Comparison of ENCODE assay signal across 21 cellular contexts in the genomic region with DNA sequence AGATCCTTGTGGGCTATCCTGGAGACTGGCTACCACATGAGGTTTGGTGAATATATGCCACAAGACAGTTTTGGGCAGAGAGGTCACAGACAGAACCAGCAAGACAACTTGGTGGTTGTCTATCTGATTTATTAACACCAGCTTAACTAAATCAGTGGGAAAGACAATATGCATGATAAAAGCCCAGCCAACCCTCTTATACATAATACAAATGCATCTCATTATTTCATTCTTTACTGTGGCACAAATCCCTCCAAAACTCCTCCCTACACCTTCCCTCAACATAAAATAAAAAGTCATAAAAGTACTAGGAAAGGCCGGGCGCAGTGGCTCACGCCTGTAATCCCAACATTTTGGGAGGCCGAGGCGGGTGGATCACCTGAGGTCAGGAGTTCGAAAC.
"Had no signal": no experiment of that assay in that cellular context is flagged by ENCODE, and none has a peak within 500 bp of the region (broad histone marks: within the 10 kb centered on the region; RNA-seq: fewer than 3 reads in every experiment).

No MANE protein-coding gene starts in this region.

- DNase-seq: activated CD4-positive, alpha-beta memory T cell treated with anti-CD3 and anti-CD28 coated beads, Interleukin-2, amount 10 ng/mL, durations not matched to agents 7 days and 5 days; activated CD4-positive, alpha-beta T cell treated with anti-CD3 and anti-CD28 coated beads for 36 hours; activated CD4-positive, alpha-beta T cell treated with anti-CD3 and anti-CD28 coated beads, Interleukin-2, amount 50 U/mL, for 1 hour; activated CD8-positive, alpha-beta memory T cell treated with anti-CD3 and anti-CD28 coated beads, Interleukin-2, amount 50 U/mL, for 48 hours; activated naive CD4-positive, alpha-beta T cell treated with anti-CD3 and anti-CD28 coated beads, Interleukin-2, amount 50 U/mL, for 16 hours; activated naive CD8-positive, alpha-beta T cell treated with anti-CD3 and anti-CD28 coated beads, Interleukin-2, amount 10 ng/mL, durations not matched to agents 7 days and 5 days; activated T-cell treated with anti-CD3 and anti-CD28 coated beads, Interleukin-2, amount 50 U/mL, for 1 hour; adrenal gland; anterior cingulate cortex; cerebellar nuclear complex; KBM-7; NCI-H1092; NCI-H1417; NCI-H1930; NCI-H345; NCI-H510A; NCI-H69; PC-3; SIG-M5 had no signal

- ATAC-seq: activated CD4-positive, alpha-beta T cell treated with anti-CD3 and anti-CD28 coated beads for 36 hours; PC-3 had no signal

- FAIRE-seq: RCC 7860 had no signal

- H3K27me3 ChIP-seq: adrenal gland had no signal

- H3K9me3 Mint-ChIP-seq: activated CD4-positive, alpha-beta memory T cell treated with anti-CD3 and anti-CD28 coated beads, Interleukin-2, amount 10 ng/mL, durations not matched to agents 7 days and 5 days; activated naive CD8-positive, alpha-beta T cell treated with anti-CD3 and anti-CD28 coated beads, Interleukin-2, amount 10 ng/mL, durations not matched to agents 7 days and 5 days had no signal

- H3K27ac Mint-ChIP-seq: activated CD4-positive, alpha-beta memory T cell treated with anti-CD3 and anti-CD28 coated beads, Interleukin-2, amount 10 ng/mL, durations not matched to agents 7 days and 5 days; activated naive CD8-positive, alpha-beta T cell treated with anti-CD3 and anti-CD28 coated beads, Interleukin-2, amount 10 ng/mL, durations not matched to agents 7 days and 5 days had no signal

- H3K4me3 ChIP-seq: adrenal gland had no signal

- H3K27ac ChIP-seq: adrenal gland, VCaP had no signal

- H3K4me3 Mint-ChIP-seq: activated CD4-positive, alpha-beta memory T cell treated with anti-CD3 and anti-CD28 coated beads, Interleukin-2, amount 10 ng/mL, durations not matched to agents 7 days and 5 days; activated CD4-positive, alpha-beta T cell treated with anti-CD3 and anti-CD28 coated beads for 36 hours; activated naive CD8-positive, alpha-beta T cell treated with anti-CD3 and anti-CD28 coated beads, Interleukin-2, amount 10 ng/mL, durations not matched to agents 7 days and 5 days had no signal

- H3K4me1 ChIP-seq: adrenal gland had no signal

- H3K27me3 Mint-ChIP-seq: activated CD4-positive, alpha-beta memory T cell treated with anti-CD3 and anti-CD28 coated beads, Interleukin-2, amount 10 ng/mL, durations not matched to agents 7 days and 5 days; activated CD4-positive, alpha-beta T cell treated with anti-CD3 and anti-CD28 coated beads for 36 hours; activated naive CD8-positive, alpha-beta T cell treated with anti-CD3 and anti-CD28 coated beads, Interleukin-2, amount 10 ng/mL, durations not matched to agents 7 days and 5 days had no signal

- H3K9me3 ChIP-seq: adrenal gland had no signal
